Comparison of ENCODE assay signal across 11 cellular contexts in genomic region chr1:52554267-52554640, GRCh38. TPM values are rescaled to one million over a fixed set of nuclear protein-coding genes. Genes with fewer than 3 reads are reported as not detected.
A peak's percentile ranks its signal among the peaks of the same experiment; 100 is the strongest.
DNase-seq lines count a peak whose midpoint lies in the region; ATAC-seq, FAIRE-seq and TF ChIP-seq lines count a peak whose summit lies in the region.
"Had no signal": no experiment of that assay in that cellular context is flagged by ENCODE, and none has a peak within 500 bp of the region (broad histone marks: within the 10 kb centered on the region; RNA-seq: fewer than 3 reads in every experiment).

No MANE protein-coding gene starts in this region.

- CTCF ChIA-PET in HepG2 (lab: Yijun Ruan, JAX; ENCODE audit: low intra/inter-chr PET ratio, low total read pairs) = no interaction called here

- TSS peak; percentile 71 for BruUV-seq in HepG2 (replicated peaks; lab: Mats Ljungman, UMichigan)

- H3K27ac ChIP-seq in HepG2 (ENCODE audit: extremely low read length, insufficient read depth, low read length) (peak overlapping the region; percentile 95), right lobe of liver (no peak overlapping the region), iPS-20b (ENCODE audit: low read length) (peak overlapping the region; percentile 72), upper lobe of right lung (no peak overlapping the region)

- POLR2A ChIA-PET in HepG2 (lab: Yijun Ruan, JAX) = interaction anchor here (0.9 to 1.7 kb wide), 5 partner anchors 19 to 188 kb away, joined by 3 to 7 read pairs (median 4); partner anchors contain the start of gene CC2D1B

- peaks cover 29% of the 10 kb centered on the region for H3K4me1 ChIP-seq in HepG2 (ENCODE audit: insufficient read depth, low read length)
- H3K4me1 ChIP-seq in right lobe of liver = peaks cover 0 to 20% (median 0%) of the 10 kb centered on the region in 4 donors
- peaks cover 22% of the 10 kb centered on the region for H3K4me1 ChIP-seq in iPS-20b (ENCODE audit: insufficient read depth, low read length)
- peaks cover 17% of the 10 kb centered on the region for H3K4me1 ChIP-seq in upper lobe of right lung

- peaks cover 6% of the 10 kb centered on the region for H3K27me3 Mint-ChIP-seq in activated T-helper 2 cell treated with anti-CD3 and anti-CD28 coated beads, Interferon-gamma antibody, Interleukin-2, Interleukin-4, amounts not matched to agents 10 μg/mL and 5 μg/mL and 100 μg/mL, durations not matched to agents 14 hours and 24 hours and 36 hours (ENCODE audit: low read depth)

- no peak for DNase-seq in HepG2 (ENCODE audit: low spot score)
- no peak for DNase-seq in right lobe of liver
- DNase-seq in activated T-helper 2 cell treated with anti-CD3 and anti-CD28 coated beads, Interferon-gamma antibody, Interleukin-2, Interleukin-4, amounts not matched to agents 10 μg/mL and 5 μg/mL and 100 μg/mL, durations not matched to agents 14 hours and 24 hours and 36 hours (ENCODE audit: low spot score) = no peak
- no peak for DNase-seq in upper lobe of right lung
- no peak for DNase-seq in activated CD4-positive, CD25-positive, alpha-beta regulatory T cell treated with anti-CD3 and anti-CD28 coated beads, Interleukin-2, amount 50 U/mL, for 72 hours
- no peak for DNase-seq in GM13976 (ENCODE audit: low spot score)
- no peak for DNase-seq in KBM-7
- DNase-seq: activated naive CD4-positive, alpha-beta T cell; NCI-H526 had no signal

- no peaks in the 10 kb centered on the region for H3K36me3 Mint-ChIP-seq in activated T-helper 2 cell treated with anti-CD3 and anti-CD28 coated beads, Interferon-gamma antibody, Interleukin-2, Interleukin-4, amounts not matched to agents 10 μg/mL and 5 μg/mL and 100 μg/mL, durations not matched to agents 14 hours and 24 hours and 36 hours (ENCODE audit: low read depth)

- ATAC-seq in HepG2 (no peak), right lobe of liver (no peak), upper lobe of right lung (no peak)

- TF ChIP-seq EP300 in HepG2 (IDR thresholded peaks at IDR 0.05; ENCODE audit: low read depth in 2 of 2, low read length in 2 of 2) (no peak), HepG2 (CRISPR knock-in tag; IDR thresholded peaks at IDR 0.05; ENCODE audit: borderline replicate concordance) (no peak)

- H3K9me3 Mint-ChIP-seq in activated T-helper 2 cell treated with anti-CD3 and anti-CD28 coated beads, Interferon-gamma antibody, Interleukin-2, Interleukin-4, amounts not matched to agents 10 μg/mL and 5 μg/mL and 100 μg/mL, durations not matched to agents 14 hours and 24 hours and 36 hours = no peaks in the 10 kb centered on the region

- TF ChIP-seq CTCF in HepG2 (CRISPR knock-in tag; IDR thresholded peaks at IDR 0.05) (no peak), right lobe of liver (IDR thresholded peaks at IDR 0.05) (no peak), upper lobe of right lung (IDR thresholded peaks at IDR 0.05) (no peak), GM13976 (IDR thresholded peaks at IDR 0.05; ENCODE audit: borderline replicate concordance, control extremely low read depth, extremely low read depth, insufficient read depth, missing control alignments) (no peak)

- no peak for TF ChIP-seq RAD21 in HepG2 (CRISPR knock-in tag; IDR thresholded peaks at IDR 0.05)

- peaks cover 33% of the 10 kb centered on the region for H3K79me2 ChIP-seq in HepG2 (ENCODE audit: insufficient read depth, low read length)

- TF ChIP-seq POLR2A in HepG2 (IDR thresholded peaks at IDR 0.05; ENCODE audit: insufficient read depth in 1 of 2, low read depth in 2 of 2, low read length in 2 of 2) (no peak), right lobe of liver (IDR thresholded peaks at IDR 0.05) (no peak)

- H4K20me1 ChIP-seq in HepG2 (ENCODE audit: insufficient read depth, low read length) = peaks cover 26% of the 10 kb centered on the region

- H3K4me1 Mint-ChIP-seq in activated T-helper 2 cell treated with anti-CD3 and anti-CD28 coated beads, Interferon-gamma antibody, Interleukin-2, Interleukin-4, amounts not matched to agents 10 μg/mL and 5 μg/mL and 100 μg/mL, durations not matched to agents 14 hours and 24 hours and 36 hours (ENCODE audit: low read depth) = peaks cover 14% of the 10 kb centered on the region

- in situ Hi-C loops in HepG2 (cut with HindIII; ENCODE audit: extremely low pct_ligation_motif_present, low pct_unique_long_range_greater_than_20kb) = no loop called here
- in situ Hi-C loops in GM13976 (cut with MboI; ENCODE audit: low sequenced_read_pairs, unreplicated experiment) = no loop called here
- in situ Hi-C loops in KBM-7 (cut with MboI; ENCODE audit: low pct_unique_long_range_greater_than_20kb, low sequenced_read_pairs) = no loop called here

- no peak for FAIRE-seq in HepG2 (lab: Jason Lieb, UNC)
- FAIRE-seq: G401.6 had no signal

- 10% methylated on average over 6 of the region's 6 CpGs for WGBS in HepG2 (ENCODE audit: low lambda C conversion rate)
- whole genome bisulfite sequencing in right lobe of liver (ENCODE audit: insufficient coverage, low coverage, low lambda C conversion rate, missing lambda C conversion rate) = 78% methylated on average over 6 of the region's 6 CpGs

- peak overlapping the region; percentile 72 for H3K4me3 Mint-ChIP-seq in activated T-helper 2 cell treated with anti-CD3 and anti-CD28 coated beads, Interferon-gamma antibody, Interleukin-2, Interleukin-4, amounts not matched to agents 10 μg/mL and 5 μg/mL and 100 μg/mL, durations not matched to agents 14 hours and 24 hours and 36 hours (ENCODE audit: low read depth)

- H2AFZ ChIP-seq in HepG2 (ENCODE audit: low read length) = no peak overlapping the region

- peak overlapping the region; percentile 36 for H3K27ac Mint-ChIP-seq in activated T-helper 2 cell treated with anti-CD3 and anti-CD28 coated beads, Interferon-gamma antibody, Interleukin-2, Interleukin-4, amounts not matched to agents 10 μg/mL and 5 μg/mL and 100 μg/mL, durations not matched to agents 14 hours and 24 hours and 36 hours

- peak overlapping the region; percentile 78 for H3K4me2 ChIP-seq in HepG2 (ENCODE audit: low read depth, low read length)

- H3K27me3 ChIP-seq in HepG2 (ENCODE audit: control insufficient read depth in 1 of 2, insufficient read depth in 2 of 2, low read length in 2 of 2) (no peaks in the 10 kb centered on the region; a peak in 1 of 5 replicates), right lobe of liver (no peaks in the 10 kb centered on the region), iPS-20b (ENCODE audit: insufficient read depth, low read length) (no peaks in the 10 kb centered on the region; the same call in 1 of the 2 replicates), upper lobe of right lung (no peaks in the 10 kb centered on the region)

- H3K36me3 ChIP-seq in HepG2 (replicated peaks in 1 of 2; ENCODE audit: control insufficient read depth in 1 of 2, insufficient read depth in 2 of 2, low read length in 2 of 2) (no peaks in the 10 kb centered on the region), right lobe of liver (no peaks in the 10 kb centered on the region), iPS-20b (ENCODE audit: insufficient read depth, low read depth, low read length) (no peaks in the 10 kb centered on the region), upper lobe of right lung (no peaks in the 10 kb centered on the region)

- H3K9me3 ChIP-seq in HepG2 (ENCODE audit: low read length) (no peaks in the 10 kb centered on the region), right lobe of liver (no peaks in the 10 kb centered on the region), iPS-20b (ENCODE audit: insufficient read depth, low read depth, low read length) (no peaks in the 10 kb centered on the region), upper lobe of right lung (no peaks in the 10 kb centered on the region)

- peak overlapping the region; percentile 90 to 94 (median 93) for H3K4me3 ChIP-seq in HepG2 (replicated peaks in 1 of 3; ENCODE audit: insufficient read depth in 1 of 3, low read depth in 2 of 3, low read length in 3 of 3)
- no peak overlapping the region for H3K4me3 ChIP-seq in right lobe of liver
- H3K4me3 ChIP-seq in iPS-20b (ENCODE audit: low read length) = peak overlapping the region; percentile 89
- H3K4me3 ChIP-seq in upper lobe of right lung = peak overlapping the region; percentile 87

- H3K9ac ChIP-seq in HepG2 (ENCODE audit: insufficient read depth, low read depth, low read length) (peak overlapping the region; percentile 95), iPS-20b (ENCODE audit: low read depth, low read length) (peak overlapping the region; percentile 91; the same call in 1 of the 2 replicates)

- intact Hi-C loops in HepG2 (cut with micrococcal nuclease; ENCODE audit: unreplicated experiment) = loop anchor here (5.0 to 10.0 kb wide), 2 partner anchors 113 to 591 kb away; partner anchors contain the start of gene SLC1A7
- intact Hi-C loops in right lobe of liver (cut with DNase I) = no loop called here
- intact Hi-C loops in activated T-helper 2 cell treated with anti-CD3 and anti-CD28 coated beads, Interferon-gamma antibody, Interleukin-2, Interleukin-4, amounts not matched to agents 10 μg/mL and 5 μg/mL and 100 μg/mL, durations not matched to agents 14 hours and 24 hours and 36 hours (cut with micrococcal nuclease) = loop anchor here (5.0 kb wide), 2 partner anchors 83 to 132 kb away; no protein-coding TSS in a partner anchor
- intact Hi-C loops in upper lobe of right lung (cut with DNase I) = no loop called here

RNA-seq across cellular contexts. Expression of gene TUT4, which starts 1.4 kb away (rescaled TPM):
- total RNA-seq in HepG2 (2016; rRNA removed; fragmentation: Illumina TruSeq; extraction: Trizol) (44.7 and 47.8 TPM in 2 replicates), right lobe of liver (10 to 100 TPM; 16.1 to 33.0 (median 22.8) TPM), upper lobe of right lung (44.2 TPM)
- total RNA-seq in HepG2 (2016; cell fraction: cytosol; rRNA removed; fragmentation: Illumina TruSeq; extraction: Trizol; ENCODE audit: low read depth) = 31.1 and 33.0 TPM in 2 replicates
- total RNA-seq in HepG2 (2016; cell fraction: insoluble cytoplasmic fraction; rRNA removed; fragmentation: Illumina TruSeq; extraction: Trizol) = 42.5 and 43.3 TPM in 2 replicates
- 26.5 and 32.0 TPM in 2 replicates for total RNA-seq in HepG2 (2016; cell fraction: membrane; rRNA removed; fragmentation: Illumina TruSeq; extraction: Trizol)
- total RNA-seq in HepG2 (2016; cell fraction: nucleus; rRNA removed; fragmentation: Illumina TruSeq; extraction: Trizol) = 84.6 and 87.9 TPM in 2 replicates
- 52.8 and 53.5 TPM in 2 replicates for polyA plus RNA-seq in HepG2 (2011; rRNA removed)
- 17.7 and 21.7 TPM in 2 replicates for polyA plus RNA-seq in HepG2 (2011; cell fraction: cytosol; rRNA removed)
- polyA plus RNA-seq in HepG2 (2011; cell fraction: nucleus; rRNA removed) = 158 and 159 TPM in 2 replicates
- 49.2 and 50.3 TPM in 2 replicates for polyA plus RNA-seq in HepG2 (2012)
- polyA plus RNA-seq in HepG2 (2016; cell fraction: cytosol; fragmentation: Illumina TruSeq; extraction: Trizol; ENCODE audit: low read depth) = 1.9 and 2.0 TPM in 2 replicates
- 40.8 and 44.0 TPM in 2 replicates for polyA plus RNA-seq in HepG2 (2016; cell fraction: insoluble cytoplasmic fraction; fragmentation: Illumina TruSeq; extraction: Trizol; ENCODE audit: low read depth)
- 5.7 and 9.2 TPM in 2 replicates for polyA plus RNA-seq in HepG2 (2016; cell fraction: membrane; fragmentation: Illumina TruSeq; extraction: Trizol; ENCODE audit: low read depth)
- 169 and 172 TPM in 2 replicates for polyA plus RNA-seq in HepG2 (2016; cell fraction: nucleus; fragmentation: Illumina TruSeq; extraction: Trizol; ENCODE audit: insufficient read depth, low read depth)
- 33.2 and 43.4 TPM in 2 replicates for polyA minus RNA-seq in HepG2 (2011; rRNA and poly(A)+ RNA removed; ENCODE audit: low replicate concordance)
- polyA minus RNA-seq in HepG2 (2011; cell fraction: cytosol; rRNA and poly(A)+ RNA removed) = 22.4 and 27.4 TPM in 2 replicates
- polyA minus RNA-seq in HepG2 (2011; cell fraction: nucleus; rRNA and poly(A)+ RNA removed) = 128 and 167 TPM in 2 replicates
- total RNA-seq in activated T-helper 2 cell treated with anti-CD3 and anti-CD28 coated beads, Interferon-gamma antibody, Interleukin-2, Interleukin-4, amounts not matched to agents 10 μg/mL and 5 μg/mL and 100 μg/mL, durations not matched to agents 14 hours and 24 hours and 36 hours = 61.6 and 63.1 TPM in 2 replicates

RNA-seq across cellular contexts. Expression of gene GPX7, which starts 47.9 kb away (rescaled TPM):
- total RNA-seq in HepG2 (2016; rRNA removed; fragmentation: Illumina TruSeq; extraction: Trizol) = 10.5 and 14.1 TPM in 2 replicates
- 8.7 and 9.3 TPM in 2 replicates for total RNA-seq in HepG2 (2016; cell fraction: cytosol; rRNA removed; fragmentation: Illumina TruSeq; extraction: Trizol; ENCODE audit: low read depth)
- 9.7 and 15.2 TPM in 2 replicates for total RNA-seq in HepG2 (2016; cell fraction: insoluble cytoplasmic fraction; rRNA removed; fragmentation: Illumina TruSeq; extraction: Trizol)
- 13.8 and 16.2 TPM in 2 replicates for total RNA-seq in HepG2 (2016; cell fraction: membrane; rRNA removed; fragmentation: Illumina TruSeq; extraction: Trizol)
- 10.8 and 12.2 TPM in 2 replicates for total RNA-seq in HepG2 (2016; cell fraction: nucleus; rRNA removed; fragmentation: Illumina TruSeq; extraction: Trizol)
- polyA plus RNA-seq in HepG2 (2011; rRNA removed) = 16.2 and 17.2 TPM in 2 replicates
- polyA plus RNA-seq in HepG2 (2011; cell fraction: cytosol; rRNA removed) = 16.8 and 17.0 TPM in 2 replicates
- 8.6 and 8.7 TPM in 2 replicates for polyA plus RNA-seq in HepG2 (2011; cell fraction: nucleus; rRNA removed)
- 6.8 and 8.6 TPM in 2 replicates for polyA plus RNA-seq in HepG2 (2012)
- polyA plus RNA-seq in HepG2 (2016; cell fraction: cytosol; fragmentation: Illumina TruSeq; extraction: Trizol; ENCODE audit: low read depth) = 11.6 and 12.7 TPM in 2 replicates
- polyA plus RNA-seq in HepG2 (2016; cell fraction: insoluble cytoplasmic fraction; fragmentation: Illumina TruSeq; extraction: Trizol; ENCODE audit: low read depth) = 11.0 and 12.6 TPM in 2 replicates
- 14.9 and 18.3 TPM in 2 replicates for polyA plus RNA-seq in HepG2 (2016; cell fraction: membrane; fragmentation: Illumina TruSeq; extraction: Trizol; ENCODE audit: low read depth)
- 22.5 and 22.7 TPM in 2 replicates for polyA plus RNA-seq in HepG2 (2016; cell fraction: nucleus; fragmentation: Illumina TruSeq; extraction: Trizol; ENCODE audit: insufficient read depth, low read depth)
- polyA minus RNA-seq in HepG2 (2011; rRNA and poly(A)+ RNA removed; ENCODE audit: low replicate concordance) = 14.0 TPM in 1 of 2 replicates, not detected in the other
- 7.2 and 8.1 TPM in 2 replicates for polyA minus RNA-seq in HepG2 (2011; cell fraction: cytosol; rRNA and poly(A)+ RNA removed)
- polyA minus RNA-seq in HepG2 (2011; cell fraction: nucleus; rRNA and poly(A)+ RNA removed) = 3.7 and 3.9 TPM in 2 replicates
- 1 to 10 TPM; 1.6 to 4.3 (median 2.7) TPM for total RNA-seq in right lobe of liver
- 29.9 and 31.1 TPM in 2 replicates for total RNA-seq in activated T-helper 2 cell treated with anti-CD3 and anti-CD28 coated beads, Interferon-gamma antibody, Interleukin-2, Interleukin-4, amounts not matched to agents 10 μg/mL and 5 μg/mL and 100 μg/mL, durations not matched to agents 14 hours and 24 hours and 36 hours
- 6.2 TPM for total RNA-seq in upper lobe of right lung

Comparison
In these comparisons a context has a peak if more than half of its experiments do, and no peak if none do; other contexts are left out.
1. H3K27ac ChIP-seq: peak in HepG2 (single experiment) and iPS-20b (single experiment); none in right lobe of liver (0 of 3) and upper lobe of right lung (single experiment).
2. H3K4me3 ChIP-seq: peak in HepG2 (3 of 3), iPS-20b (single experiment) and upper lobe of right lung (single experiment); none in right lobe of liver (0 of 3).
3. intact Hi-C loops: an anchor here in HepG2 (5.0 to 10.0 kb wide) and activated T-helper 2 cell treated with anti-CD3 and anti-CD28 coated beads, Interferon-gamma antibody, Interleukin-2, Interleukin-4, amounts not matched to agents 10 μg/mL and 5 μg/mL and 100 μg/mL, durations not matched to agents 14 hours and 24 hours and 36 hours (5.0 kb wide); none called in right lobe of liver and upper lobe of right lung.